9 cellular contexts compared by ENCODE assay signal in genomic region chr5:69000216-69000615, GRCh38.
"Had no signal": no experiment of that assay in that cellular context is flagged by ENCODE, and none has a peak within 500 bp of the region (broad histone marks: within the 10 kb centered on the region; RNA-seq: fewer than 3 reads in every experiment).

No MANE protein-coding gene starts in this region.

- H3K4me3 ChIP-seq: GM23248, GM23338, HAP-1 had no signal

- H3K36me3 ChIP-seq: HAP-1 had no signal

- H3K27ac Mint-ChIP-seq: GM23338, H9, HFFc6 had no signal

- H3K9me3 ChIP-seq: HAP-1 had no signal

- H3K9ac ChIP-seq: GM23248 had no signal

- H2AFZ ChIP-seq: GM23248, GM23338 had no signal

- H3K4me1 Mint-ChIP-seq: GM23338 had no signal

- H3K4me3 Mint-ChIP-seq: GM23338, H9, HFFc6 had no signal

- H3K9me3 Mint-ChIP-seq: GM23338, HFFc6 had no signal

- H3K4me1 ChIP-seq: HAP-1 had no signal

- H3K4me2 ChIP-seq: GM23338 had no signal

- ATAC-seq: GM23338, HCT116 had no signal

- DNase-seq: GM23248, GOT3, H7, H9, HCEC 1CT, HFFc6 had no signal

- H3K27ac ChIP-seq: GM23248 had no signal
